In genomic region chr6:155795173-155795796, GRCh38 we compare ENCODE assay signal across 26 cellular contexts.
DNase-seq lines count a peak whose midpoint lies in the region; FAIRE-seq and TF ChIP-seq lines count a peak whose summit lies in the region.
"Had no signal": no experiment of that assay in that cellular context is flagged by ENCODE, and none has a peak within 500 bp of the region (broad histone marks: within the 10 kb centered on the region; RNA-seq: fewer than 3 reads in every experiment).

No MANE protein-coding gene starts in this region.

- no peaks in the 10 kb centered on the region for H3K4me1 ChIP-seq in osteoblast (ENCODE audit: insufficient read depth, low read length)
- H3K4me1 ChIP-seq: left lung, right atrium auricular region, testis, vagina had no signal

- no peak overlapping the region for H3K27ac ChIP-seq in osteoblast (ENCODE audit: low read depth, low read length)
- H3K27ac ChIP-seq: dorsolateral prefrontal cortex, left lung, right atrium auricular region, testis, vagina had no signal

- no peaks in the 10 kb centered on the region for H4K20me1 ChIP-seq in osteoblast (ENCODE audit: insufficient read depth, low read length)

- FAIRE-seq in urothelium cell line (lab: Jason Lieb, UNC), result no peak

- H3K27me3 ChIP-seq in osteoblast (ENCODE audit: insufficient read depth, low read length), result no peaks in the 10 kb centered on the region
- H3K27me3 ChIP-seq: left lung, right atrium auricular region, testis, vagina had no signal

- H3K4me3 ChIP-seq in fibroblast of the aortic adventitia (ENCODE audit: low read depth, low read length), result no peak overlapping the region
- H3K4me3 ChIP-seq in osteoblast (ENCODE audit: insufficient read depth, low read length), result no peak overlapping the region
- H3K4me3 ChIP-seq: dorsolateral prefrontal cortex, GM23338, left lung, right atrium auricular region, testis, vagina had no signal

- TF ChIP-seq CTCF in fibroblast of the aortic adventitia (IDR thresholded peaks at IDR 0.05; ENCODE audit: insufficient read depth, low read length) (no peak), osteoblast (IDR thresholded peaks at IDR 0.05; ENCODE audit: extremely low read depth, low read depth, low read length) (no peak)

- no peaks in the 10 kb centered on the region for H3K36me3 ChIP-seq in osteoblast (ENCODE audit: insufficient read depth, low read length)
- H3K36me3 ChIP-seq: left lung, right atrium auricular region, vagina had no signal

- H3K9me3 ChIP-seq in osteoblast (ENCODE audit: low read depth, low read length), result no peaks in the 10 kb centered on the region
- H3K9me3 ChIP-seq: testis, vagina had no signal

- DNase-seq in HEK293T (ENCODE audit: extremely low spot score) (no peak), OCI-M1 (lab: John Stamatoyannopoulos, UW) (peak; percentile 35), fibroblast of the aortic adventitia (ENCODE audit: low read depth) (peak; percentile 67), urothelium cell line (ENCODE audit: low spot score) (peak; percentile 49), osteoblast (ENCODE audit: insufficient read length, low spot score, missing footprints) (no peak), AML-193 (lab: John Stamatoyannopoulos, UW) (no peak), SKM-1 treated with dmso at 0.1 percent for 144 hours (lab: John Stamatoyannopoulos, UW; ENCODE audit: unreplicated experiment) (no peak)
- DNase-seq: activated B cell treated with CpG ODN at 0.5 μM for 24 hours; activated CD4-positive, alpha-beta T cell treated with anti-CD3 and anti-CD28 coated beads, Interleukin-2, amount 50 U/mL, for 4 hours; activated CD8-positive, alpha-beta memory T cell treated with anti-CD3 and anti-CD28 coated beads, Interleukin-2, amount 50 U/mL, for 4 hours; CD4-positive, alpha-beta memory T cell; cerebellar nuclear complex; dorsolateral prefrontal cortex; GF-D8; left lung; naive thymus-derived CD8-positive, alpha-beta T cell; NCI-H1092 treated with DMSO at 0.1 percent for 48 hours; NCI-H1930; NCI-H2227 treated with DMSO at 0.1 percent for 48 hours; NCI-H748 treated with DMSO at 0.1 percent for 48 hours; stimulated activated CD4-positive, alpha-beta T cell treated with anti-CD3 and anti-CD28 coated beads, Interleukin-4, amount 100 ng/mL, for 24 hours; stimulated activated naive CD4-positive, alpha-beta T cell treated with Interleukin-2 at 50 U/mL for 16 hours; testis had no signal

- H2AFZ ChIP-seq in osteoblast (ENCODE audit: low read length), result no peak overlapping the region

- H3K4me2 ChIP-seq in osteoblast (ENCODE audit: insufficient read depth, low read length), result no peak overlapping the region
- H3K4me2 ChIP-seq: GM23338 had no signal

- H3K79me2 ChIP-seq in osteoblast (ENCODE audit: insufficient read depth, low read length), result no peaks in the 10 kb centered on the region

- CTCF ChIA-PET in HEK293T (lab: Yijun Ruan, JAX), result no interaction called here

- POLR2A ChIA-PET in HEK293T (lab: Yijun Ruan, JAX), result no interaction called here

TF ChIP-seq in HEK293T, 16 proteins besides CTCF, POLR2A, EP300 and RAD21:
- TF ChIP-seq ZNF384 (IDR thresholded peaks at IDR 0.05) (no peak), SP1 (IDR thresholded peaks at IDR 0.05) (no peak), PKNOX1 (IDR thresholded peaks at IDR 0.05) (peak; percentile 80), L3MBTL2 (conservative IDR thresholded peaks at IDR 0.05) (no peak), LEF1 (IDR thresholded peaks at IDR 0.05; ENCODE audit: borderline replicate concordance) (no peak), BHLHE40 (IDR thresholded peaks at IDR 0.05; ENCODE audit: borderline replicate concordance) (no peak)

Comparison
In these comparisons a context has a peak if more than half of its experiments do, and no peak if none do; other contexts are left out.
1. DNase-seq: peak in OCI-M1 (single experiment), fibroblast of the aortic adventitia (single experiment) and urothelium cell line (single experiment); none in HEK293T (single experiment), osteoblast (single experiment), AML-193 (0 of 2) and SKM-1 treated with dmso at 0.1 percent for 144 hours (single experiment).